Comparison of ENCODE assay signal across 1 cellular context in genomic region chr17:50565559-50566350, GRCh38.
TF ChIP-seq lines count a peak whose summit lies in the region.

No MANE protein-coding gene starts in this region.

TF ChIP-seq in H1, 55 proteins besides CTCF, POLR2A, EP300 and RAD21:
- TF ChIP-seq RBBP5 (IDR thresholded peaks at IDR 0.05; ENCODE audit: borderline replicate concordance, low read depth, low read length), result no peak
- TF ChIP-seq CTBP2 (IDR thresholded peaks at IDR 0.05; ENCODE audit: borderline replicate concordance, insufficient read depth, insufficient read length, low read length), result no peak
- TF ChIP-seq HDAC6 (IDR thresholded peaks at IDR 0.05; ENCODE audit: low read depth, low read length), result no peak
- 0 out of 2 replicates have a peak, but pooled peaks have one; percentile 40 for TF ChIP-seq TCF12 (IDR thresholded peaks at IDR 0.05; ENCODE audit: low read depth, low read length)
- TF ChIP-seq KDM5A (IDR thresholded peaks at IDR 0.05; ENCODE audit: low read length), result no peak
- TF ChIP-seq, protein P1, sequence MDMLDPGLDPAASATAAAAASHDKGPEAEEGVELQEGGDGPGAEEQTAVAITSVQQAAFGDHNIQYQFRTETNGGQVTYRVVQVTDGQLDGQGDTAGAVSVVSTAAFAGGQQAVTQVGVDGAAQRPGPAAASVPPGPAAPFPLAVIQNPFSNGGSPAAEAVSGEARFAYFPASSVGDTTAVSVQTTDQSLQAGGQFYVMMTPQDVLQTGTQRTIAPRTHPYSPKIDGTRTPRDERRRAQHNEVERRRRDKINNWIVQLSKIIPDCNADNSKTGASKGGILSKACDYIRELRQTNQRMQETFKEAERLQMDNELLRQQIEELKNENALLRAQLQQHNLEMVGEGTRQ (IDR thresholded peaks at IDR 0.05; ENCODE audit: low read length), result peak; percentile 54
- TF ChIP-seq ATF2 (IDR thresholded peaks at IDR 0.05; ENCODE audit: low read length), result no peak
- TF ChIP-seq SIN3A (conservative IDR thresholded peaks at IDR 0.05 in 1 of 2, IDR thresholded peaks at IDR 0.05 in 1 of 2; ENCODE audit: low read depth in 1 of 2, low read length in 2 of 2), result peak in 1 of 2 experiments; percentile 53; a peak in 1 of 4 replicates
- no peak for TF ChIP-seq ZNF274 (IDR thresholded peaks at IDR 0.05; ENCODE audit: borderline replicate concordance, extremely low read depth, low read length)
- no peak for TF ChIP-seq CEBPB (IDR thresholded peaks at IDR 0.05; ENCODE audit: low read depth, low read length)
